In the genomic region with DNA sequence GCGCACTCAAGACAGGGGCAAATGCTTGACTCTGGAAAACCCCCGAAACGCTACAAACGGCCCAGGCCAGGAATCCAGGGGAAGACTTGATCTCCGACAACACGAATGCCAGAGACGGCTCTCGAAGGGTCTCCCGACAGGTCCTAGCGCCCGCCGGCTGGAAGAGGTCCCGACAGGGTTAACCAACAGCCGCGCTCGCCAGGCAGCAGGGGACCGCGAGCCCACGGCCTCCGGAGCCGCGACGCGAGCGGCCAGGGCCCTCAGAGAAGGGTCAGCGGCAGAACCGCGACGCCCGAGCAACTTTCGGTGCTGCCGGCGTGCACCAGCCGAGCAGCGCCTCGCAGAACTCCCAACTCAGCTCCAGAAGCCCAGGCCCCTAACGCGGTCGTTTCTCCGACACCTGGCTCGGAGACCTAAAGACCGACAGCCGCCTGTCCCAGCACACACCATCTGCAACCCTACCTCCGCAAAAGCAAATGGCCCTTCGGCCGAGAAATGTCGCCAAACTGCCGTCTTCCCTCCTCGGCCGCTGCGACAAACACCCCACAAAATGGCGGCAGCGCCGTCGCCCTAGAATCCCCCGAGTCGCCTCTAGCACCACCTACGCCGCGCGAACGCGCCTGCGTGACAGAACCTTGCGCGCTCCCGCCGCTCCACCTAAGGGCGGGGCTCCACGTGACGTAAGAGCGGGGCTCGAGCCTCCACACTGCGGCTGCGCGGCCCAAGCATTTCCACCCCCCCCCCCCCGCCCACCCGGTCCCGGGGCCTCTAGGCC, we compare ENCODE assay signal across 1 cellular context.
TF ChIP-seq lines count a peak whose summit lies in the region.

A gene (minus strand): TSS at position 567 of the 775 bp plus-strand sequence. CDS start 3,634 bp downstream, outside the sequence.

TF ChIP-seq in neural cell, 6 proteins besides CTCF, POLR2A, EP300 and RAD21 (continued from another document):
- TF ChIP-seq POLR2AphosphoS5 (IDR thresholded peaks at IDR 0.05) (peak; percentile 95), EZH2 (IDR thresholded peaks at IDR 0.05; ENCODE audit: borderline replicate concordance, insufficient read depth, low read length, poor library complexity, severe bottlenecking) (no peak), TAF1 (IDR thresholded peaks at IDR 0.05; ENCODE audit: low read depth) (peak; percentile 95), SMC3 (conservative IDR thresholded peaks at IDR 0.05; ENCODE audit: poor library complexity) (peak; percentile 48), MXI1 (conservative IDR thresholded peaks at IDR 0.05; ENCODE audit: poor library complexity, severe bottlenecking) (peak; percentile 79)
TF ChIP-seq in neural cell: peak in this region for 5.
